8 cellular contexts compared by ENCODE assay signal in the genomic region with DNA sequence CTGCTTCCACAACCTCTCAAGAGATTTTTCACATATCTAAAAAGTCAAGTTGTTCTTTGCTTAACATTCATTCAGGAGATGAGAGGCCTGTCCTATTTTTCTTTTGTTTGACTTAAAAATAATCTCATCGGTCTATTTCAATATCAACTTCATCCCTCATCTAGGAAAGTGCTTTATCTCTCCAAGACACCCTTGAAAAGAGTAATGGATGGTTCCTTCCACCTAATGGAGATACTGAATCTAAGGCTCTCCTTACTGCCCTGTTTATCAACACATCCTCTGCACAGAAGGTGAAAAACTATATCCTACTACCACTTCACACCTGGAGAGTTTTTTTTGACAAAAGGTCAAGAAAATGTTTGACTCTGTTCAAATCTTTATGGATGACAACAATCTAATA. TPM values are rescaled to one million over a fixed set of nuclear protein-coding genes. Genes with fewer than 3 reads are reported as not detected.
DNase-seq lines count a peak whose midpoint lies in the region; ATAC-seq, FAIRE-seq and TF ChIP-seq lines count a peak whose summit lies in the region.

No MANE protein-coding gene starts in this region.

- intact Hi-C loops in heart right ventricle (cut with DNase I) = loop anchor here (2.0 to 10.0 kb wide), 10 partner anchors 21 to 133 kb away; partner anchors contain the start of genes HNRNPA3 (in 3 of the 10) and AGPS (in 1 of the 10)
- intact Hi-C loops in cardiac septum (cut with DNase I) = loop anchor here (2.0 kb wide), 1 partner anchor 25 kb away; no protein-coding TSS in a partner anchor
- intact Hi-C loops in adrenal gland (cut with DNase I) = loop anchor here (5.0 to 10.0 kb wide), 3 partner anchors 45 to 97 kb away; no protein-coding TSS in a partner anchor
- intact Hi-C loops in lower leg skin (cut with DNase I; ENCODE audit: low total_unique reads) = no loop called here

- DNase-seq in heart right ventricle (no peak), cardiac septum (ENCODE audit: low spot score) (no peak), adrenal gland (no peak), lower leg skin (ENCODE audit: low spot score in 2 of 2) (no peak), activated gamma-delta T cell (lab: John Stamatoyannopoulos, UW) (no peak), D721Med (ENCODE audit: insufficient read length, low spot score) (no peak), germinal center (ENCODE audit: low spot score) (no peak)

- H3K27me3 ChIP-seq in heart right ventricle (no peaks in the 10 kb centered on the region), adrenal gland (no peaks in the 10 kb centered on the region)

- H3K4me1 ChIP-seq in heart right ventricle = peaks cover 3 to 69% (median 63%) of the 10 kb centered on the region in 9 donors
- H3K4me1 ChIP-seq in adrenal gland (replicated peaks in 1 of 2) = peaks cover 21 to 54% of the 10 kb centered on the region in 2 donors
- H3K4me1 ChIP-seq in urinary bladder (ENCODE audit: insufficient read depth) = peaks cover 2% of the 10 kb centered on the region

- WGBS in heart right ventricle, 2 donors = 0% methylated on average over 1 of the region's 1 CpG
- WGBS in adrenal gland, 4 donors = 0 to 8% (median 3%) methylated on average over 1 of the region's 1 CpG
- 0 to 3% methylated on average over 1 of the region's 1 CpG for WGBS in lower leg skin, 2 donors
- WGBS in urinary bladder = 3% methylated on average over 1 of the region's 1 CpG

- peaks cover 0 to 17% (median 0%) of the 10 kb centered on the region in 9 donors for H3K36me3 ChIP-seq in heart right ventricle
- H3K36me3 ChIP-seq in adrenal gland (replicated peaks in 1 of 2) = no peaks in the 10 kb centered on the region
- H3K36me3 ChIP-seq in urinary bladder (ENCODE audit: insufficient read depth) = no peaks in the 10 kb centered on the region

- no peak for TF ChIP-seq CTCF in heart right ventricle (IDR thresholded peaks at IDR 0.05)
- no peak for TF ChIP-seq CTCF in adrenal gland (IDR thresholded peaks at IDR 0.05)
- no peak for TF ChIP-seq CTCF in lower leg skin (IDR thresholded peaks at IDR 0.05)
- no peak for TF ChIP-seq CTCF in D721Med (IDR thresholded peaks at IDR 0.05; ENCODE audit: insufficient read depth, missing control alignments)

- FAIRE-seq in D721Med (lab: Jason Lieb, UNC) = no peak

- H3K27ac ChIP-seq in heart right ventricle (peak overlapping the region; percentile 19 to 100 (median 100)), adrenal gland (peak overlapping the region in 4 of 5 donors; percentile 48 to 100 (median 98)), urinary bladder (ENCODE audit: low read depth) (peak overlapping the region; percentile 71)

- ATAC-seq in heart right ventricle = no peak

- peaks cover 0 to 5% (median 0%) of the 10 kb centered on the region in 11 donors for H3K9me3 ChIP-seq in heart right ventricle
- H3K9me3 ChIP-seq in adrenal gland (replicated peaks in 1 of 3) = no peaks in the 10 kb centered on the region

- H3K4me3 ChIP-seq in heart right ventricle (peak overlapping the region; percentile 79 to 97 (median 94)), adrenal gland (peak overlapping the region in 1 of 4 donors; percentile 96), lower leg skin (ENCODE audit: low read depth, poor library complexity, severe bottlenecking) (peak overlapping the region; percentile 12), urinary bladder (ENCODE audit: low read depth, low read length) (peak overlapping the region; percentile 97)

- TF ChIP-seq POLR2A in adrenal gland (IDR thresholded peaks at IDR 0.05) (no peak), lower leg skin (IDR thresholded peaks at IDR 0.05) (no peak)

RNA-seq across cellular contexts. Expression of gene NFE2L2, which starts 2.4 kb away (rescaled TPM):
- total RNA-seq in heart right ventricle (10 to 100 TPM; 39.0 to 67.9 (median 57.6) TPM), cardiac septum (66.5 TPM), adrenal gland (100 to 1,000 TPM in 2 of 8 donors, 10 to 100 TPM in 6; 54.4 to 119 (median 82.4) TPM), lower leg skin (100 to 1,000 TPM; 120 to 156 (median 128) TPM), urinary bladder (108 TPM)
- polyA plus RNA-seq in heart right ventricle (10 to 100 TPM; 26.4 to 28.8 TPM), adrenal gland (10 to 100 TPM; 41.1 to 87.6 (median 52.7) TPM), urinary bladder (149 TPM)

RNA-seq across cellular contexts. Expression of gene HNRNPA3, which starts 49.5 kb away (rescaled TPM):
- total RNA-seq in heart right ventricle (10 to 100 TPM; 63.7 to 93.8 (median 77.6) TPM), cardiac septum (95.7 TPM), adrenal gland (100 to 1,000 TPM in 4 of 8 donors, 10 to 100 TPM in 4; 22.6 to 131 (median 70.2) TPM), lower leg skin (10 to 100 TPM; 32.6 to 55.9 (median 47.4) TPM), urinary bladder (129 TPM)
- polyA plus RNA-seq in heart right ventricle (10 to 100 TPM; 78.3 to 93.7 TPM), adrenal gland (100 to 1,000 TPM; 175 to 223 (median 212) TPM), urinary bladder (160 TPM)
